ENCODE assay signal across 18 cellular contexts in genomic region chr9:89984214-89984613, GRCh38.
DNase-seq lines count a peak whose midpoint lies in the region; ATAC-seq and TF ChIP-seq lines count a peak whose summit lies in the region.
"Had no signal": no experiment of that assay in that cellular context is flagged by ENCODE, and none has a peak within 500 bp of the region (broad histone marks: within the 10 kb centered on the region; RNA-seq: fewer than 3 reads in every experiment).

No MANE protein-coding gene starts in this region.

- POLR2A ChIA-PET in MCF 10A (lab: Yijun Ruan, JAX), result interaction anchor here (1.1 to 1.5 kb wide), 4 partner anchors 34 to 349 kb away, joined by 3 to 6 read pairs (median 4); no protein-coding TSS in a partner anchor

- CTCF ChIA-PET in MCF 10A (lab: Yijun Ruan, JAX), result interaction anchor here (0.6 to 1.4 kb wide), 2 partner anchors 260 to 386 kb away, joined by 4 to 5 read pairs; no protein-coding TSS in a partner anchor

- intact Hi-C loops in MCF 10A (cut with micrococcal nuclease) (no loop called here), breast epithelium (cut with DNase I; ENCODE audit: low total_unique reads) (no loop called here)

- peaks cover 8% of the 10 kb centered on the region for H3K27me3 Mint-ChIP-seq in MCF 10A (ENCODE audit: insufficient read depth, unreplicated experiment)
- peaks cover 18% of the 10 kb centered on the region for H3K27me3 Mint-ChIP-seq in activated T-helper 17 cell treated with anti-CD3 and anti-CD28 coated beads, Interleukin-2, amount 50 U/mL, for 72 hours

- peak overlapping the region; percentile 33 for H3K27ac Mint-ChIP-seq in MCF 10A (ENCODE audit: low read depth, unreplicated experiment)
- peak overlapping the region; percentile 91 for H3K27ac Mint-ChIP-seq in activated T-helper 17 cell treated with anti-CD3 and anti-CD28 coated beads, Interleukin-2, amount 50 U/mL, for 72 hours

- H3K27ac ChIP-seq in breast epithelium, result no peak overlapping the region
- H3K27ac ChIP-seq: PC-9, spleen had no signal

- no peak overlapping the region for H3K4me3 ChIP-seq in breast epithelium
- no peak overlapping the region for H3K4me3 ChIP-seq in fibroblast of mammary gland (ENCODE audit: control insufficient read depth, low read depth, low read length)
- H3K4me3 ChIP-seq: MG63, PC-9, spleen had no signal

- no peak for TF ChIP-seq POLR2A in breast epithelium (IDR thresholded peaks at IDR 0.05)

- TF ChIP-seq CTCF in MCF 10A (IDR thresholded peaks at IDR 0.05; ENCODE audit: unreplicated experiment) (no peak), breast epithelium (IDR thresholded peaks at IDR 0.05) (no peak), fibroblast of mammary gland (conservative IDR thresholded peaks at IDR 0.05; ENCODE audit: control insufficient read depth, insufficient read depth, low read depth, low read length) (no peak)

- no peaks in the 10 kb centered on the region for H3K9me3 ChIP-seq in breast epithelium
- H3K9me3 ChIP-seq: Caco-2, spleen had no signal

- BruUV-seq in MCF 10A (replicated peaks; lab: Mats Ljungman, UMichigan), result no TSS peak

- no peaks in the 10 kb centered on the region for H3K36me3 ChIP-seq in breast epithelium
- H3K36me3 ChIP-seq: MG63, spleen had no signal

- no peaks in the 10 kb centered on the region for H3K36me3 Mint-ChIP-seq in MCF 10A (ENCODE audit: insufficient read depth, unreplicated experiment)
- no peaks in the 10 kb centered on the region for H3K36me3 Mint-ChIP-seq in activated T-helper 17 cell treated with anti-CD3 and anti-CD28 coated beads, Interleukin-2, amount 50 U/mL, for 72 hours (ENCODE audit: low read depth)

- H3K27me3 ChIP-seq in breast epithelium, result no peaks in the 10 kb centered on the region
- H3K27me3 ChIP-seq: MG63, spleen had no signal

- H3K4me1 Mint-ChIP-seq in MCF 10A (ENCODE audit: insufficient read depth, unreplicated experiment), result peaks cover 20% of the 10 kb centered on the region
- H3K4me1 Mint-ChIP-seq in activated T-helper 17 cell treated with anti-CD3 and anti-CD28 coated beads, Interleukin-2, amount 50 U/mL, for 72 hours, result peaks cover 29% of the 10 kb centered on the region

- no peak overlapping the region for H3K4me3 Mint-ChIP-seq in MCF 10A (ENCODE audit: unreplicated experiment)
- H3K4me3 Mint-ChIP-seq in activated T-helper 17 cell treated with anti-CD3 and anti-CD28 coated beads, Interleukin-2, amount 50 U/mL, for 72 hours, result peak overlapping the region; percentile 72

- DNase-seq in MCF 10A (ENCODE audit: unreplicated experiment), result peak; percentile 50
- no peak for DNase-seq in breast epithelium (ENCODE audit: low spot score in 2 of 2)
- peak; percentile 50 for DNase-seq in fibroblast of mammary gland (ENCODE audit: low read depth)
- no peak for DNase-seq in retina
- DNase-seq in nucleus accumbens (lab: John Stamatoyannopoulos, UW), result no peak
- DNase-seq: amniotic stem cell; Caco-2; erythroblast; HCEC 1CT; MG63; NCI-H1930; PC-9; spleen; stimulated activated naive CD4-positive, alpha-beta T cell treated with Interleukin-2 at 50 U/mL for 16 hours had no signal

- peaks cover 33% of the 10 kb centered on the region for H3K9me3 Mint-ChIP-seq in MCF 10A (ENCODE audit: unreplicated experiment)
- H3K9me3 Mint-ChIP-seq in activated T-helper 17 cell treated with anti-CD3 and anti-CD28 coated beads, Interleukin-2, amount 50 U/mL, for 72 hours, result no peaks in the 10 kb centered on the region

- no peaks in the 10 kb centered on the region for H3K4me1 ChIP-seq in breast epithelium
- H3K4me1 ChIP-seq: Caco-2 had no signal

- peak; percentile 73 for ATAC-seq in activated T-helper 17 cell treated with anti-CD3 and anti-CD28 coated beads, Interleukin-2, amount 50 U/mL, for 72 hours (replicated peaks)
- ATAC-seq in HG02588 (IDR thresholded peaks at IDR 0.05; ENCODE audit: unreplicated experiment) (no peak), GM18861 (IDR thresholded peaks at IDR 0.05; ENCODE audit: unreplicated experiment) (no peak)
- ATAC-seq: left lobe of liver had no signal

Comparison
In these comparisons a context has a peak if more than half of its experiments do, and no peak if none do; other contexts are left out.
1. DNase-seq: peak in MCF 10A (single experiment) and fibroblast of mammary gland (single experiment); none in breast epithelium (0 of 2), retina (single experiment) and nucleus accumbens (0 of 56).